ENCODE assay signal across 27 cellular contexts in the genomic region with DNA sequence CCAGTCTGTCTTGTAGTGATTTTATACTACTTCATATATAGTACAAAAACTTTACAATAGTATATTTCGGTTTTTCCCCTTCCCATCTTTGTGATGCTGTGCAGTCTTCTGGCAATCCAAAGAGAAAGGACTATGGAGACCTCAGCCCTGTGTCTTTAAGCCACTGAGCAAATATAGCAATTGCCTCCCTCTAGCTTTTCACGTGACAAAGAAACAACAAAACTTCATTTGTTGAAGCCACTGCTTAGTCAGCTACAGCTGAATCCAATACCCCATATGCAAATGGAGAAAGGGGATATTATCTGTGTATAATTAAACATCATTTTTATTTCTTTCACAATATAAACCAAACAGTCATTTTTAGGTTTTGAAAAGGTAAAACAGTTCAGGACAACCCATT.
"Had no signal": no experiment of that assay in that cellular context is flagged by ENCODE, and none has a peak within 500 bp of the region (broad histone marks: within the 10 kb centered on the region; RNA-seq: fewer than 3 reads in every experiment).

No MANE protein-coding gene starts in this region.

- H3K27ac ChIP-seq: ascending aorta, cardiac muscle cell, coronary artery, heart right ventricle, ovary, psoas muscle, right atrium auricular region, uterus, WERI-Rb-1 had no signal

- DNase-seq: activated CD4-positive, alpha-beta memory T cell treated with anti-CD3 and anti-CD28 coated beads for 36 hours; activated CD4-positive, alpha-beta T cell treated with anti-CD3 and anti-CD28 coated beads for 48 hours; activated CD8-positive, alpha-beta memory T cell treated with anti-CD3 and anti-CD28 coated beads, Interleukin-2, amount 50 U/mL, for 4 hours; activated effector memory CD4-positive, alpha-beta T cell treated with anti-CD3 and anti-CD28 coated beads, Interleukin-2, amount 50 U/mL, for 16 hours; activated naive CD4-positive, alpha-beta T cell treated with anti-CD3 and anti-CD28 coated beads for 36 hours; activated naive CD8-positive, alpha-beta T cell treated with anti-CD3 and anti-CD28 coated beads for 36 hours; activated T-cell treated with anti-CD3 and anti-CD28 coated beads, Interleukin-2, amount 50 U/mL, for 1 hour; effector memory CD8-positive, alpha-beta T cell; erythroblast; heart right ventricle; left cardiac atrium; left ventricle myocardium superior; naive B cell; nephron progenitor cell; ovary; psoas muscle; stimulated activated CD4-positive, alpha-beta T cell treated with anti-CD3 and anti-CD28 coated beads, Interleukin-15, amount 100 ng/mL, for 24 hours; stimulated activated CD4-positive, alpha-beta T cell treated with anti-CD3 and anti-CD28 coated beads, Interleukin-2, amount 100 ng/mL, for 24 hours; stimulated activated naive CD4-positive, alpha-beta T cell treated with Interleukin-2 at 50 U/mL for 16 hours; T-helper 17 cell; T1000; uterus; WERI-Rb-1 had no signal
